In genomic region chr7:71987200-71987767, GRCh38 we compare ENCODE assay signal across 20 cellular contexts.
DNase-seq lines count a peak whose midpoint lies in the region; ATAC-seq and TF ChIP-seq lines count a peak whose summit lies in the region.
"Had no signal": no experiment of that assay in that cellular context is flagged by ENCODE, and none has a peak within 500 bp of the region (broad histone marks: within the 10 kb centered on the region; RNA-seq: fewer than 3 reads in every experiment).

No MANE protein-coding gene starts in this region.

- H3K79me1 ChIP-seq in IMR-90 (ENCODE audit: low read depth in 1 of 2, low read length in 2 of 2), result no peaks in the 10 kb centered on the region

- intact Hi-C loops in IMR-90 (cut with micrococcal nuclease), result no loop called here
- intact Hi-C loops in activated CD4-positive, alpha-beta T cell treated with anti-CD3 and anti-CD28 coated beads for 36 hours (cut with DNase I, micrococcal nuclease), result no loop called here

- BruUV-seq in IMR-90 (replicated peaks; lab: Mats Ljungman, UMichigan), result no TSS peak

- no peak overlapping the region for H2BK120ac ChIP-seq in IMR-90 (ENCODE audit: low read depth, low read length)

- H4K91ac ChIP-seq in IMR-90 (ENCODE audit: insufficient read depth, low read depth, low read length), result no peak overlapping the region

- POLR2A ChIA-PET in IMR-90 (lab: Charles Lee; ENCODE audit: unreplicated experiment), result no interaction called here
- POLR2A ChIA-PET in activated CD4-positive, alpha-beta T cell treated with anti-CD3 and anti-CD28 coated beads for 36 hours (lab: Charles Lee), result no interaction called here

- H2BK15ac ChIP-seq in IMR-90 (ENCODE audit: low read depth, low read length), result no peak overlapping the region

- no peaks in the 10 kb centered on the region for H3K36me3 Mint-ChIP-seq in endodermal cell (ENCODE audit: low read depth)
- no peaks in the 10 kb centered on the region for H3K36me3 Mint-ChIP-seq in neural progenitor cell
- no peaks in the 10 kb centered on the region for H3K36me3 Mint-ChIP-seq in activated CD4-positive, alpha-beta T cell treated with anti-CD3 and anti-CD28 coated beads for 36 hours (ENCODE audit: low read depth)
- H3K36me3 Mint-ChIP-seq: CD14-positive monocyte had no signal

- H3K4me2 ChIP-seq in BLaER1 (peak overlapping the region; percentile 28), IMR-90 (ENCODE audit: low read depth, low read length) (no peak overlapping the region), neural progenitor cell (no peak overlapping the region)
- H3K4me2 ChIP-seq: KMS-11 had no signal

- H4K5ac ChIP-seq in IMR-90 (ENCODE audit: low read depth, low read length), result no peak overlapping the region

- no peak overlapping the region for H2BK20ac ChIP-seq in IMR-90 (ENCODE audit: low read depth, low read length)

- no peak overlapping the region for H2AK9ac ChIP-seq in IMR-90 (replicated peaks; ENCODE audit: low read depth, low read length, poor library complexity)

- no peak overlapping the region for H3K9ac ChIP-seq in BLaER1
- no peak overlapping the region for H3K9ac ChIP-seq in IMR-90 (ENCODE audit: low read depth, low read length)
- H3K9ac ChIP-seq in endodermal cell (ENCODE audit: extremely low read depth, low read length, poor library complexity, severe bottlenecking), result no peak overlapping the region
- H3K9ac ChIP-seq in neural progenitor cell, result no peak overlapping the region
- H3K9ac ChIP-seq: KMS-11 had no signal

- H3K4me3 Mint-ChIP-seq in endodermal cell, result no peak overlapping the region
- no peak overlapping the region for H3K4me3 Mint-ChIP-seq in neural progenitor cell
- H3K4me3 Mint-ChIP-seq in activated CD4-positive, alpha-beta T cell treated with anti-CD3 and anti-CD28 coated beads for 36 hours, result no peak overlapping the region
- H3K4me3 Mint-ChIP-seq: CD14-positive monocyte had no signal

- H3K79me2 ChIP-seq in neural progenitor cell (ENCODE audit: low read depth), result no peaks in the 10 kb centered on the region

- no peak overlapping the region for H3K23ac ChIP-seq in IMR-90 (ENCODE audit: low read depth, low read length)

- no peak overlapping the region for H3K27ac ChIP-seq in BLaER1
- H3K27ac ChIP-seq in IMR-90 (ENCODE audit: insufficient read depth, low read length), result no peak overlapping the region
- no peak overlapping the region for H3K27ac ChIP-seq in endodermal cell (ENCODE audit: low read depth, low read length)
- no peak overlapping the region for H3K27ac ChIP-seq in neural progenitor cell
- H3K27ac ChIP-seq: HL-60, KMS-11, Peyer's patch, SJCRH30 had no signal

- H3K27ac Mint-ChIP-seq in endodermal cell (no peak overlapping the region), neural progenitor cell (peak overlapping the region; percentile 3)
- no peak overlapping the region for H3K27ac Mint-ChIP-seq in activated CD4-positive, alpha-beta T cell treated with anti-CD3 and anti-CD28 coated beads for 36 hours

- H4K8ac ChIP-seq in IMR-90 (ENCODE audit: low read depth in 2 of 2, low read length in 2 of 2), result no peak overlapping the region

- H3K14ac ChIP-seq in IMR-90 (replicated peaks; ENCODE audit: low read depth, low read length), result no peak overlapping the region

- 59% methylated on average over 4 of the region's 8 CpGs; no CpG with 5 or more reads in 1 of the 2 experiments for WGBS in IMR-90 (ENCODE audit: extremely low coverage in 2 of 2, insufficient read length in 1 of 2), 2 experiments
- 97 to 98% methylated on average over 5 to 8 of the region's 8 CpGs for WGBS in endodermal cell (ENCODE audit: insufficient coverage in 1 of 2, insufficient read length in 1 of 2), 2 experiments

- no peak overlapping the region for H2BK5ac ChIP-seq in IMR-90 (ENCODE audit: low read depth, low read length, poor library complexity, severe bottlenecking)

- CTCF ChIA-PET in IMR-90 (lab: Yijun Ruan, JAX), result no interaction called here
- CTCF ChIA-PET in activated CD4-positive, alpha-beta T cell treated with anti-CD3 and anti-CD28 coated beads for 36 hours (lab: Charles Lee), result interaction anchor here (0.6 kb wide), 1 partner anchor 54 kb away, joined by 3 read pairs; no protein-coding TSS in a partner anchor

- H3K27me3 ChIP-seq in BLaER1 (no peaks in the 10 kb centered on the region), IMR-90 (ENCODE audit: control insufficient read depth, insufficient read depth, low read length) (no peaks in the 10 kb centered on the region), endodermal cell (ENCODE audit: control insufficient read depth, insufficient read depth, low read length, poor library complexity, severe bottlenecking) (no peaks in the 10 kb centered on the region), neural progenitor cell (no peaks in the 10 kb centered on the region)
- H3K27me3 ChIP-seq: Peyer's patch had no signal

- no peak for ATAC-seq in IMR-90 (ENCODE audit: low read depth)
- no peak for ATAC-seq in activated CD4-positive, alpha-beta T cell treated with anti-CD3 and anti-CD28 coated beads for 36 hours

- TF ChIP-seq CTCF in IMR-90 (conservative IDR thresholded peaks at IDR 0.05; ENCODE audit: low read depth, low read length) (no peak), endodermal cell (conservative IDR thresholded peaks at IDR 0.05) (peak; percentile 44), neural progenitor cell (IDR thresholded peaks at IDR 0.05) (no peak)

- H3K56ac ChIP-seq in IMR-90 (ENCODE audit: extremely low read depth, insufficient read depth, low read length), result no peak overlapping the region

- no peaks in the 10 kb centered on the region for H3K9me3 Mint-ChIP-seq in endodermal cell
- no peaks in the 10 kb centered on the region for H3K9me3 Mint-ChIP-seq in neural progenitor cell
- peaks cover 3% of the 10 kb centered on the region for H3K9me3 Mint-ChIP-seq in activated CD4-positive, alpha-beta T cell treated with anti-CD3 and anti-CD28 coated beads for 36 hours (ENCODE audit: low read depth)

- in situ Hi-C loops in IMR-90 (cut with MboI; ENCODE audit: low sequenced_read_pairs), result no loop called here

- no peaks in the 10 kb centered on the region for H3K9me1 ChIP-seq in IMR-90 (ENCODE audit: insufficient read depth, low read length)

- no peak for TF ChIP-seq POLR2A in IMR-90 (IDR thresholded peaks at IDR 0.05; ENCODE audit: low read depth, low read length)

- H2AFZ ChIP-seq in IMR-90 (replicated peaks; ENCODE audit: low read length, poor library complexity), result no peak overlapping the region
- H2AFZ ChIP-seq in neural progenitor cell (replicated peaks), result no peak overlapping the region

- H3K4me1 Mint-ChIP-seq in endodermal cell (no peaks in the 10 kb centered on the region), neural progenitor cell (peaks cover 11% of the 10 kb centered on the region)
- H3K4me1 Mint-ChIP-seq in activated CD4-positive, alpha-beta T cell treated with anti-CD3 and anti-CD28 coated beads for 36 hours, result no peaks in the 10 kb centered on the region

- no peak for TF ChIP-seq RAD21 in IMR-90 (IDR thresholded peaks at IDR 0.05; ENCODE audit: low read length)

- H3K27me3 Mint-ChIP-seq in endodermal cell (ENCODE audit: insufficient read depth), result no peaks in the 10 kb centered on the region
- no peaks in the 10 kb centered on the region for H3K27me3 Mint-ChIP-seq in neural progenitor cell (ENCODE audit: insufficient read depth, low read depth)
- no peaks in the 10 kb centered on the region for H3K27me3 Mint-ChIP-seq in activated CD4-positive, alpha-beta T cell treated with anti-CD3 and anti-CD28 coated beads for 36 hours

- DNase-seq in IMR-90 (no peak), endodermal cell (no peak), neural progenitor cell (ENCODE audit: low spot score) (no peak), NCI-H2227 (lab: John Stamatoyannopoulos, UW; ENCODE audit: unreplicated experiment) (no peak)
- no peak for DNase-seq in activated CD4-positive, alpha-beta T cell treated with anti-CD3 and anti-CD28 coated beads for 4 hours
- no peak for DNase-seq in activated CD4-positive, alpha-beta T cell treated with anti-CD3 and anti-CD28 coated beads for 36 hours
- DNase-seq: AML-193, DMS79, NCI-H1105 treated with DMSO at 0.1 percent for 48 hours, NCI-H1694, NCI-H2081, NCI-H446, NCI-H526, Peyer's patch, SJCRH30 had no signal

- no peak overlapping the region for H3K4me3 ChIP-seq in BLaER1
- no peak overlapping the region for H3K4me3 ChIP-seq in IMR-90 (ENCODE audit: insufficient read depth, low read depth, low read length)
- H3K4me3 ChIP-seq in endodermal cell (ENCODE audit: low read length), result no peak overlapping the region
- no peak overlapping the region for H3K4me3 ChIP-seq in neural progenitor cell
- H3K4me3 ChIP-seq: HAP-1, Peyer's patch, SJCRH30 had no signal

- dilution Hi-C loops in IMR-90 (cut with HindIII; ENCODE audit: low sequenced_read_pairs, unreplicated experiment), result no loop called here

- H3K4me1 ChIP-seq in BLaER1 (peaks cover 30% of the 10 kb centered on the region), IMR-90 (ENCODE audit: control insufficient read depth, insufficient read depth, low read length) (no peaks in the 10 kb centered on the region), endodermal cell (ENCODE audit: control insufficient read depth, insufficient read depth, low read length) (no peaks in the 10 kb centered on the region), neural progenitor cell (no peaks in the 10 kb centered on the region)
- H3K4me1 ChIP-seq: HAP-1, Peyer's patch, SJCRH30 had no signal

- H3K9me3 ChIP-seq in BLaER1 (no peaks in the 10 kb centered on the region), IMR-90 (ENCODE audit: control insufficient read depth, insufficient read depth, low read length) (peaks cover 23% of the 10 kb centered on the region), endodermal cell (ENCODE audit: control insufficient read depth, low read length) (no peaks in the 10 kb centered on the region), neural progenitor cell (ENCODE audit: low read depth) (no peaks in the 10 kb centered on the region)
- H3K9me3 ChIP-seq: HAP-1, Peyer's patch, SJCRH30 had no signal

- no peak overlapping the region for H3K4ac ChIP-seq in IMR-90 (ENCODE audit: low read depth, low read length)

- no peaks in the 10 kb centered on the region for H3F3A ChIP-seq in neural progenitor cell (ENCODE audit: low read depth)

- H4K20me1 ChIP-seq in BLaER1 (no peaks in the 10 kb centered on the region), IMR-90 (ENCODE audit: insufficient read depth, low read length) (no peaks in the 10 kb centered on the region), neural progenitor cell (ENCODE audit: low read depth) (no peaks in the 10 kb centered on the region)

- no peak overlapping the region for H3K18ac ChIP-seq in IMR-90 (ENCODE audit: low read depth, low read length)

- H3K36me3 ChIP-seq in BLaER1 (no peaks in the 10 kb centered on the region), IMR-90 (ENCODE audit: control insufficient read depth, insufficient read depth, low read length) (no peaks in the 10 kb centered on the region), endodermal cell (ENCODE audit: control insufficient read depth, insufficient read depth, low read length) (no peaks in the 10 kb centered on the region), neural progenitor cell (no peaks in the 10 kb centered on the region)
- H3K36me3 ChIP-seq: HAP-1, Peyer's patch, SJCRH30 had no signal

- no peak overlapping the region for H2AK5ac ChIP-seq in IMR-90 (ENCODE audit: low read depth, low read length)

TF ChIP-seq in IMR-90, 13 proteins besides CTCF, POLR2A, EP300 and RAD21 (continues in another document):
- peak; percentile 67 for TF ChIP-seq CEBPB (IDR thresholded peaks at IDR 0.05; ENCODE audit: low read depth, low read length)
